Comparison of ENCODE assay signal across 16 cellular contexts in genomic region chr13:100596516-100596915, GRCh38. TPM values are rescaled to one million over a fixed set of nuclear protein-coding genes. Genes with fewer than 3 reads are reported as not detected.
DNase-seq lines count a peak whose midpoint lies in the region; TF ChIP-seq lines count a peak whose summit lies in the region.
"Had no signal": no experiment of that assay in that cellular context is flagged by ENCODE, and none has a peak within 500 bp of the region (broad histone marks: within the 10 kb centered on the region; RNA-seq: fewer than 3 reads in every experiment).

No MANE protein-coding gene starts in this region.

- no peak for TF ChIP-seq EP300 in stomach (IDR thresholded peaks at IDR 0.05)

- DNase-seq in M059J (ENCODE audit: low read depth), result peak; percentile 25
- DNase-seq in NCI-H446 treated with DMSO at 0.1 percent for 48 hours (lab: John Stamatoyannopoulos, UW), result peak; percentile 47
- no peak for DNase-seq in testis
- DNase-seq in putamen (ENCODE audit: low spot score), result no peak
- no peak for DNase-seq in stomach
- DNase-seq: 8988T; AML-193; Caco-2; Calu3; CD4-positive, alpha-beta T cell; CD8-positive, alpha-beta T cell; DMS79 treated with DMSO at 0.1 percent for 48 hours; GF-D8 had no signal

- H3K9me3 ChIP-seq in parathyroid adenoma (ENCODE audit: control insufficient read depth, low read length) (no peaks in the 10 kb centered on the region), testis (no peaks in the 10 kb centered on the region), stomach (no peaks in the 10 kb centered on the region)
- H3K9me3 ChIP-seq: Caco-2 had no signal

- H2AFZ ChIP-seq in parathyroid adenoma, result peak overlapping the region; percentile 33

- H3K4me3 ChIP-seq in parathyroid adenoma (ENCODE audit: low read depth, low read length) (no peak overlapping the region), testis (no peak overlapping the region), stomach (no peak overlapping the region)
- H3K4me3 ChIP-seq: BLaER1 treated with 17β-estradiol and CSF1 and Interleukin-3, amounts not matched to agents 10 nM and 100 nM had no signal

- H3K36me3 ChIP-seq in parathyroid adenoma (ENCODE audit: control insufficient read depth, insufficient read depth, low read length), result no peaks in the 10 kb centered on the region
- no peaks in the 10 kb centered on the region for H3K36me3 ChIP-seq in testis (ENCODE audit: low read depth, missing control alignments)
- no peaks in the 10 kb centered on the region for H3K36me3 ChIP-seq in stomach
- H3K36me3 ChIP-seq: BLaER1 treated with 17β-estradiol and CSF1 and Interleukin-3, amounts not matched to agents 10 nM and 100 nM had no signal

- H3K27me3 ChIP-seq in parathyroid adenoma (ENCODE audit: control insufficient read depth, insufficient read depth, low read length) (no peaks in the 10 kb centered on the region), testis (no peaks in the 10 kb centered on the region), stomach (no peaks in the 10 kb centered on the region)
- H3K27me3 ChIP-seq: BLaER1 treated with 17β-estradiol and CSF1 and Interleukin-3, amounts not matched to agents 10 nM and 100 nM had no signal

- H3K9ac ChIP-seq in parathyroid adenoma, result no peak overlapping the region
- H3K9ac ChIP-seq: BLaER1 treated with 17β-estradiol and CSF1 and Interleukin-3, amounts not matched to agents 10 nM and 100 nM had no signal

- H3K27ac ChIP-seq in parathyroid adenoma (no peak overlapping the region), testis (no peak overlapping the region), stomach (no peak overlapping the region)
- H3K27ac ChIP-seq: BLaER1 treated with 17β-estradiol and CSF1 and Interleukin-3, amounts not matched to agents 10 nM and 100 nM; C4-2B had no signal

- TF ChIP-seq CTCF in parathyroid adenoma (IDR thresholded peaks at IDR 0.05) (no peak), testis (IDR thresholded peaks at IDR 0.05) (no peak), stomach (IDR thresholded peaks at IDR 0.05) (no peak)

- intact Hi-C loops in testis (cut with DNase I; ENCODE audit: low total_unique reads) (no loop called here), stomach (cut with DNase I; ENCODE audit: low total_unique reads) (no loop called here)

- 90 to 91% methylated on average over 2 of the region's 2 CpGs for WGBS in testis, 2 donors
- WGBS in stomach, 5 donors, result 87 to 94% (median 93%) methylated on average over 2 of the region's 2 CpGs

- no peak for TF ChIP-seq POLR2A in testis (IDR thresholded peaks at IDR 0.05)
- no peak for TF ChIP-seq POLR2A in stomach (IDR thresholded peaks at IDR 0.05)

- peaks cover 19% of the 10 kb centered on the region for H3K4me1 ChIP-seq in parathyroid adenoma
- H3K4me1 ChIP-seq in testis, result no peaks in the 10 kb centered on the region
- H3K4me1 ChIP-seq in stomach, result no peaks in the 10 kb centered on the region
- H3K4me1 ChIP-seq: BLaER1 treated with 17β-estradiol and CSF1 and Interleukin-3, amounts not matched to agents 10 nM and 100 nM; Caco-2 had no signal

- H3K4me2 ChIP-seq in parathyroid adenoma (ENCODE audit: low read length), result no peak overlapping the region
- H3K4me2 ChIP-seq: BLaER1 treated with 17β-estradiol and CSF1 and Interleukin-3, amounts not matched to agents 10 nM and 100 nM had no signal

- no peaks in the 10 kb centered on the region for H3K79me2 ChIP-seq in parathyroid adenoma

RNA-seq across cellular contexts. Expression of gene GGACT, which starts 7.9 kb away (rescaled TPM):
- 1.6 TPM in 1 of 2 replicates, not detected in the other for total RNA-seq in M059J (2014; rRNA removed; shearing (Covaris generic))
- total RNA-seq in testis, result 10 to 100 TPM; 18.9 to 30.0 TPM
- 9.8 TPM for polyA plus RNA-seq in testis (ENCODE audit: insufficient read depth, low read depth, low replicate concordance)
- 10 to 100 TPM in 1 of 5 donors, 1 to 10 TPM in 4; 1.8 to 13.2 (median 7.6) TPM for total RNA-seq in stomach
- polyA plus RNA-seq in stomach, result 1 to 10 TPM; 1.4 to 7.6 (median 2.9) TPM

Comparison
In these comparisons a context has a peak if more than half of its experiments do, and no peak if none do; other contexts are left out.
1. DNase-seq: peak in M059J (single experiment) and NCI-H446 treated with DMSO at 0.1 percent for 48 hours (single experiment); none in testis (single experiment), putamen (single experiment) and stomach (single experiment).